In the genomic region with DNA sequence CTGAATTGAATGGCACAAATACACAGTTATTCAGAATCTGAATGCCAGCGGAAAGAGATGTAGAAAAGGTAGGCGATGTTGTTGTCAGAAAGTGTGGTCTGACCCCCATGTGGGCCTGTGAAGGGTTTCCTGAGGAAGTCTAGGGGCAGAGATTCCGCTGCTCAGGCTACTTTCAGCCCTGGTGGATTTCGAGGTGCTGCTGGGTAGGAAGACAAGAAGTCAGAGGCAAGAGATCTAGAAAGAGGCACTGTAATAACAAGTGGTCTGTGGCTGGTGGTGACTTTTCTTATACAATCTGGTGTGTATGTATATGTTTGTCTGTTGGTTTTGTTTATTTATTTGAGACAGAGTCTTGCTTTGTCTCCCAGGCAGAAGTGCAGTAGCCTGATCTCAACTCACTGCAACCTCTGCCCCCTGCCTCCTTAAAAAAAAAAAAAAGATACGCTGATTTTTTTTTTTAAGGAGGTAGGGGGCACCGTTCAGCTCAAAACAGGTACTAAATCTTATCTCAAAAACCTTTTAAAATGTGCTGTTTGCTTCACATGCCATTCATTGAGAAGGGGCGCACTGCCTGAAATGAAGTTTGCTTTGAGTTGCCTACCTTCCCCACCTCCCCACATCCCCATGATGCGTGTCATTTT, we compare ENCODE assay signal across 1 cellular context.
TF ChIP-seq lines count a peak whose summit lies in the region.

No MANE protein-coding gene starts in this region.

TF ChIP-seq in WTC11, 78 proteins besides CTCF, POLR2A, EP300 and RAD21 (continued from another document):
- TF ChIP-seq, protein P1, sequence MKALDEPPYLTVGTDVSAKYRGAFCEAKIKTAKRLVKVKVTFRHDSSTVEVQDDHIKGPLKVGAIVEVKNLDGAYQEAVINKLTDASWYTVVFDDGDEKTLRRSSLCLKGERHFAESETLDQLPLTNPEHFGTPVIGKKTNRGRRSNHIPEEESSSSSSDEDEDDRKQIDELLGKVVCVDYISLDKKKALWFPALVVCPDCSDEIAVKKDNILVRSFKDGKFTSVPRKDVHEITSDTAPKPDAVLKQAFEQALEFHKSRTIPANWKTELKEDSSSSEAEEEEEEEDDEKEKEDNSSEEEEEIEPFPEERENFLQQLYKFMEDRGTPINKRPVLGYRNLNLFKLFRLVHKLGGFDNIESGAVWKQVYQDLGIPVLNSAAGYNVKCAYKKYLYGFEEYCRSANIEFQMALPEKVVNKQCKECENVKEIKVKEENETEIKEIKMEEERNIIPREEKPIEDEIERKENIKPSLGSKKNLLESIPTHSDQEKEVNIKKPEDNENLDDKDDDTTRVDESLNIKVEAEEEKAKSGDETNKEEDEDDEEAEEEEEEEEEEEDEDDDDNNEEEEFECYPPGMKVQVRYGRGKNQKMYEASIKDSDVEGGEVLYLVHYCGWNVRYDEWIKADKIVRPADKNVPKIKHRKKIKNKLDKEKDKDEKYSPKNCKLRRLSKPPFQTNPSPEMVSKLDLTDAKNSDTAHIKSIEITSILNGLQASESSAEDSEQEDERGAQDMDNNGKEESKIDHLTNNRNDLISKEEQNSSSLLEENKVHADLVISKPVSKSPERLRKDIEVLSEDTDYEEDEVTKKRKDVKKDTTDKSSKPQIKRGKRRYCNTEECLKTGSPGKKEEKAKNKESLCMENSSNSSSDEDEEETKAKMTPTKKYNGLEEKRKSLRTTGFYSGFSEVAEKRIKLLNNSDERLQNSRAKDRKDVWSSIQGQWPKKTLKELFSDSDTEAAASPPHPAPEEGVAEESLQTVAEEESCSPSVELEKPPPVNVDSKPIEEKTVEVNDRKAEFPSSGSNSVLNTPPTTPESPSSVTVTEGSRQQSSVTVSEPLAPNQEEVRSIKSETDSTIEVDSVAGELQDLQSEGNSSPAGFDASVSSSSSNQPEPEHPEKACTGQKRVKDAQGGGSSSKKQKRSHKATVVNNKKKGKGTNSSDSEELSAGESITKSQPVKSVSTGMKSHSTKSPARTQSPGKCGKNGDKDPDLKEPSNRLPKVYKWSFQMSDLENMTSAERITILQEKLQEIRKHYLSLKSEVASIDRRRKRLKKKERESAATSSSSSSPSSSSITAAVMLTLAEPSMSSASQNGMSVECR (CRISPR knock-in tag; IDR thresholded peaks at IDR 0.05; ENCODE audit: borderline replicate concordance): no peak
